20 cellular contexts compared by ENCODE assay signal in the genomic region with DNA sequence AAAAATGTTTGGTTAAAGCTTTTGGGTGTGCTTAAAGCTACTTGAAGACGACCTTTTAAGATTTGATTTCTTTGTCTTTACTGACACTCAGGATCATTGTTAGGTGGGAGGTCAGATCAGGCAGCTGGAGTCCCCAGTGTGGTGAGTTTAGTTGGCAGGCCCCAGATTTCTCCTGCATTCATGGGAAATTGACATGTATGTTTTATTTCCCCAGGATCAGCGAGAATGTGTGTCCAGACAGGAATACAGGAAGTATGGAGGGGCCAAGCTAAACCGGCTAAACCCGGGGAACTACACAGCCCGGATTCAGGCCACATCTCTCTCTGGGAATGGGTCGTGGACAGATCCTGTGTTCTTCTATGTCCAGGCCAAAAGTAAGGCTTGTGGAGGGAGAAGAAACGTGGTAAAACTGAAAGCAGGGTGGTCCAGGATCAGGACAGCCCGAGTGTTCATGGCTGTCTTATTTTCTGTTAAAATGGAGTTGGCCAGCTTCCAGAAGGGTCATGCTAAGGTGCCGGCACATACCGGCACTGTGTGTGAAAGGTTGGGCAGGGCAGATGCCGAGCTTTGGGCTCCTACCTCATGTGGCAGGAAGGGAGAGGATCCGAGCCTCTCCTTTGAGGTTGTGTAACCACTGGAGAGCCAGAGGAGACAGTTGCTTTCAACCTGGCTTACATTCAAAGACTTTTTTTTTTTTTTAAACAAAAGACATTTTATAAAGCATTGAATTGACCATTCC.
DNase-seq lines count a peak whose midpoint lies in the region; ATAC-seq and TF ChIP-seq lines count a peak whose summit lies in the region.
"Had no signal": no experiment of that assay in that cellular context is flagged by ENCODE, and none has a peak within 500 bp of the region (broad histone marks: within the 10 kb centered on the region; RNA-seq: fewer than 3 reads in every experiment).

No MANE protein-coding gene starts in this region.

- no peak overlapping the region for H3K4me3 ChIP-seq in ascending aorta
- no peak overlapping the region for H3K4me3 ChIP-seq in epithelial cell of esophagus (ENCODE audit: low read length)
- no peak overlapping the region for H3K4me3 ChIP-seq in suprapubic skin
- no peak overlapping the region for H3K4me3 ChIP-seq in mucosa of descending colon

- intact Hi-C loops in ascending aorta (cut with DNase I) (loop anchor here (10.0 kb wide), 1 partner anchor 410 kb away; no protein-coding TSS in a partner anchor), mucosa of descending colon (cut with DNase I, micrococcal nuclease) (no loop called here)

- no peak for ATAC-seq in HG02623 (IDR thresholded peaks at IDR 0.05; ENCODE audit: unreplicated experiment)
- ATAC-seq in mucosa of descending colon: no peak
- ATAC-seq: activated T-helper 17 cell treated with anti-CD3 and anti-CD28 coated beads, Interleukin-2, amount 50 U/mL, for 72 hours; T-cell had no signal

- no peaks in the 10 kb centered on the region for H3K27me3 ChIP-seq in ascending aorta
- H3K27me3 ChIP-seq in suprapubic skin: no peaks in the 10 kb centered on the region

- peaks cover 33 to 69% of the 10 kb centered on the region in 2 donors for H3K36me3 ChIP-seq in ascending aorta
- H3K36me3 ChIP-seq in suprapubic skin: peaks cover 57% of the 10 kb centered on the region
- no peaks in the 10 kb centered on the region for H3K36me3 ChIP-seq in mucosa of descending colon (ENCODE audit: low read depth)

- DNase-seq in ascending aorta (ENCODE audit: low spot score in 2 of 2) (no peak), epithelial cell of esophagus (ENCODE audit: low read depth) (peak; percentile 49), lung microvascular endothelial cell (ENCODE audit: low read depth in 2 of 2) (peak; percentile 28 to 95), suprapubic skin (ENCODE audit: low spot score in 2 of 2) (no peak), NCI-H2029 treated with DMSO at 0.1 percent for 48 hours (lab: John Stamatoyannopoulos, UW) (no peak), nucleus accumbens (lab: John Stamatoyannopoulos, UW) (no peak), mucosa of descending colon (no peak)
- DNase-seq: COR-L47; cortex of kidney; GOT3; hippocampal formation; Kasumi-1; naive B cell; NCI-H1105 treated with DMSO at 0.1 percent for 48 hours; retina; stimulated activated CD4-positive, alpha-beta T cell treated with anti-CD3 and anti-CD28 coated beads, Interleukin-1b, Interleukin-23, amount 100 ng/mL, for 48 hours; T-cell; WERI-Rb-1 had no signal

- H3K4me1 ChIP-seq in ascending aorta (peaks cover 4 to 36% of the 10 kb centered on the region in 2 donors), suprapubic skin (no peaks in the 10 kb centered on the region), mucosa of descending colon (ENCODE audit: low read depth) (no peaks in the 10 kb centered on the region)

- H3K9me3 ChIP-seq in ascending aorta (no peaks in the 10 kb centered on the region), suprapubic skin (no peaks in the 10 kb centered on the region), mucosa of descending colon (no peaks in the 10 kb centered on the region)

- 78% methylated on average over 12 of the region's 12 CpGs for WGBS in suprapubic skin

- TF ChIP-seq EP300 in suprapubic skin (IDR thresholded peaks at IDR 0.05): no peak

- H3K27ac ChIP-seq in ascending aorta: peak overlapping the region; percentile 77 to 80
- peak overlapping the region; percentile 42 for H3K27ac ChIP-seq in suprapubic skin
- H3K27ac ChIP-seq: WERI-Rb-1 had no signal

- no peak for TF ChIP-seq POLR2A in suprapubic skin (IDR thresholded peaks at IDR 0.05)

- TF ChIP-seq CTCF in ascending aorta (IDR thresholded peaks at IDR 0.05) (no peak), epithelial cell of esophagus (IDR thresholded peaks at IDR 0.05; ENCODE audit: insufficient read depth, low read depth, low read length, missing control alignments) (no peak), suprapubic skin (IDR thresholded peaks at IDR 0.05) (no peak), mucosa of descending colon (IDR thresholded peaks at IDR 0.05) (no peak)

Comparison
In these comparisons a context has a peak if more than half of its experiments do, and no peak if none do; other contexts are left out.
1. DNase-seq: peak in epithelial cell of esophagus (single experiment) and lung microvascular endothelial cell (2 of 2); none in ascending aorta (0 of 2), suprapubic skin (0 of 2), NCI-H2029 treated with DMSO at 0.1 percent for 48 hours (single experiment), nucleus accumbens (0 of 56) and mucosa of descending colon (0 of 3).